20 cellular contexts compared by ENCODE assay signal in the genomic region with DNA sequence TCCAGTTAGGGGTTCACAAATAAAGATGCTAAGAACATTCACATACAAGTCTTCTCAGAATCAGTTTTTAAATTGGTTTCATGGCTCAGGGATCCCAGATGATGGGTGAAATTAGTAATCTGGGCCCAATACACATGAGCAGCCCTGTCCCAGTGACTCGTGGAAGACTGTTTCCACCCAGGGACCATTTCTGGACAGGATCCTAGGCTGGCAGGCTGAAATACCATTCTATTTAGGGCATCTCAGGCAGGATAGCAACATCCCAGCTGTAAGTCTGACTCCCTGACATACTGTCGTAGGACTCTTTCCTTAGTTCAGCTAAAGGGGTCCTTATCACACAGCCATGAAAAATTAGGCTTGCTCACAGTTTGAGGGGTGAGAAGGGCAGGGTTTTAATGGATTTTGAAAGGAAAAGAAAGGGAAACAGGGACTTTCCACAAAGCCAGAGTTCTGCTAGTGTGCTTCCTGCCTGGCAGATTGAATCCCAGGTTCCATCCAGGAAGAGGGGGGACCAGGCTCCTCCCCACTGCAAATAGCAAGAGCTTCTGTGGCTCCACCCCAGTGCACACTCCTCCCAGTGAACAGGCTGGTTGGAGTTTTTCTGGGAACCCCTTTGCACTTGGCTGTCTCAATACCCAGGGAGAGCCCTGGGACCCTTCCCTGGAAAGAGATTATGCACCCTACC. TPM values are rescaled to one million over a fixed set of nuclear protein-coding genes. Genes with fewer than 3 reads are reported as not detected.
DNase-seq lines count a peak whose midpoint lies in the region; ATAC-seq and TF ChIP-seq lines count a peak whose summit lies in the region.
"Had no signal": no experiment of that assay in that cellular context is flagged by ENCODE, and none has a peak within 500 bp of the region (broad histone marks: within the 10 kb centered on the region; RNA-seq: fewer than 3 reads in every experiment).

No MANE protein-coding gene starts in this region.

- H3K4me2 ChIP-seq in mesenchymal stem cell (ENCODE audit: low read length, poor library complexity, severe bottlenecking) (no peak overlapping the region), Karpas-422 (ENCODE audit: low read depth, low read length, poor library complexity, severe bottlenecking) (no peak overlapping the region)
- H3K4me2 ChIP-seq: A549, SK-N-SH had no signal

- H3K14ac ChIP-seq in mesenchymal stem cell (ENCODE audit: low read length in 2 of 2), result no peak overlapping the region

- peak; percentile 96 for ATAC-seq in Right ventricle myocardium superior (ENCODE audit: poor library complexity)
- ATAC-seq: A549, left colon had no signal

- H3K4me3 ChIP-seq in fibroblast of pulmonary artery (replicated peaks; ENCODE audit: low read depth, low read length) (no peak overlapping the region), mesenchymal stem cell (ENCODE audit: insufficient read depth in 1 of 2, low read depth in 1 of 2, low read length in 2 of 2) (no peak overlapping the region), Karpas-422 (ENCODE audit: low read length) (no peak overlapping the region)
- H3K4me3 ChIP-seq: A549, colonic mucosa, skin epidermis had no signal

- H4K20me1 ChIP-seq in Karpas-422 (ENCODE audit: insufficient read depth, low read depth, low read length), result no peaks in the 10 kb centered on the region

- H2AFZ ChIP-seq in mesenchymal stem cell (ENCODE audit: low read depth, low read length) (no peak overlapping the region), Karpas-422 (ENCODE audit: low read length) (no peak overlapping the region)

- no peak overlapping the region for H4K91ac ChIP-seq in mesenchymal stem cell (ENCODE audit: low read length)

- H3K9me3 ChIP-seq in mesenchymal stem cell (ENCODE audit: control insufficient read depth, low read length) (peaks cover 3% of the 10 kb centered on the region), Karpas-422 (ENCODE audit: low read length) (no peaks in the 10 kb centered on the region)
- H3K9me3 ChIP-seq: A549, colonic mucosa, SK-N-SH had no signal

- no peak for TF ChIP-seq CTCF in fibroblast of pulmonary artery (IDR thresholded peaks at IDR 0.05; ENCODE audit: low read length, missing control alignments)

- H2BK15ac ChIP-seq in mesenchymal stem cell (ENCODE audit: low read depth, poor library complexity, severe bottlenecking), result no peak overlapping the region

- H3K27ac ChIP-seq in mesenchymal stem cell (ENCODE audit: low read length, poor library complexity, severe bottlenecking) (no peak overlapping the region), Karpas-422 (ENCODE audit: low read length) (no peak overlapping the region)
- H3K27ac ChIP-seq: A549, colonic mucosa had no signal

- H3K4me1 ChIP-seq in mesenchymal stem cell (ENCODE audit: control insufficient read depth, insufficient read depth, low read depth, low read length) (no peaks in the 10 kb centered on the region), Karpas-422 (ENCODE audit: low read length) (peaks cover 17% of the 10 kb centered on the region)
- H3K4me1 ChIP-seq: A549, colonic mucosa had no signal

- H2BK12ac ChIP-seq in mesenchymal stem cell (ENCODE audit: low read length in 2 of 2), result no peak overlapping the region

- intact Hi-C loops in Right ventricle myocardium superior (cut with DNase I), result no loop called here
- intact Hi-C loops in cardiac septum (cut with DNase I), result loop anchor here (5.0 kb wide), 1 partner anchor 41 kb away; no protein-coding TSS in a partner anchor

- no peak overlapping the region for H3K9ac ChIP-seq in mesenchymal stem cell (ENCODE audit: low read length)
- H3K9ac ChIP-seq in Karpas-422 (ENCODE audit: low read length), result no peak overlapping the region
- H3K9ac ChIP-seq: SK-N-SH had no signal

- H2BK5ac ChIP-seq in mesenchymal stem cell (ENCODE audit: low read depth, low read length, poor library complexity, severe bottlenecking), result no peak overlapping the region

- DNase-seq in Right ventricle myocardium superior, result no peak
- no peak for DNase-seq in cardiac septum (ENCODE audit: low spot score)
- DNase-seq in fibroblast of pulmonary artery (ENCODE audit: low read depth), result peak; percentile 51
- DNase-seq in mesenchymal stem cell, result peak; percentile 14
- peak; percentile 49 for DNase-seq in ureter (ENCODE audit: low spot score)
- no peak for DNase-seq in NCI-H146 (lab: John Stamatoyannopoulos, UW)
- no peak for DNase-seq in Karpas-422
- DNase-seq in Kasumi-1 (lab: John Stamatoyannopoulos, UW), result no peak
- DNase-seq: activated CD4-positive, alpha-beta memory T cell treated with anti-CD3 and anti-CD28 coated beads, Interleukin-2, amount 10 ng/mL, durations not matched to agents 7 days and 5 days; CD4-positive, CD25-positive, alpha-beta regulatory T cell; colonic mucosa; GOT3; left colon; NCI-H2081; NCI-H526; SK-N-SH had no signal

- WGBS in mesenchymal stem cell, result 76% methylated on average over 2 of the region's 2 CpGs

- H2AK5ac ChIP-seq in mesenchymal stem cell (ENCODE audit: low read length, severe bottlenecking), result no peak overlapping the region

- H3K18ac ChIP-seq in mesenchymal stem cell (ENCODE audit: low read depth in 1 of 2, low read length in 2 of 2), result no peak overlapping the region

- H3K36me3 ChIP-seq in mesenchymal stem cell (ENCODE audit: control insufficient read depth in 1 of 2, insufficient read depth in 2 of 2, low read depth in 1 of 2, low read length in 2 of 2), result no peaks in the 10 kb centered on the region
- H3K36me3 ChIP-seq in Karpas-422 (ENCODE audit: insufficient read depth, low read length), result no peaks in the 10 kb centered on the region
- H3K36me3 ChIP-seq: colonic mucosa had no signal

- no peaks in the 10 kb centered on the region for H3K79me2 ChIP-seq in Karpas-422 (ENCODE audit: low read length)

- peak overlapping the region; percentile 23 for H4K8ac ChIP-seq in mesenchymal stem cell (ENCODE audit: low read length)

- H3K9me2 ChIP-seq in Karpas-422 (replicated peaks; ENCODE audit: insufficient read depth, low read length), result no peaks in the 10 kb centered on the region
- H3K9me2 ChIP-seq: SK-N-SH had no signal

- H3K27me3 ChIP-seq in mesenchymal stem cell (ENCODE audit: control insufficient read depth in 1 of 2, insufficient read depth in 1 of 2, low read length in 2 of 2) (peaks cover 5 to 42% of the 10 kb centered on the region in 2 experiments), Karpas-422 (ENCODE audit: low read length) (no peaks in the 10 kb centered on the region)
- H3K27me3 ChIP-seq: colonic mucosa had no signal

- no peak overlapping the region for H2BK120ac ChIP-seq in mesenchymal stem cell (ENCODE audit: low read depth, low read length)

- no peak overlapping the region for H3K23ac ChIP-seq in mesenchymal stem cell (ENCODE audit: low read length in 2 of 2)

- no peak overlapping the region for H3K4ac ChIP-seq in mesenchymal stem cell (ENCODE audit: low read depth in 1 of 2, low read length in 2 of 2)

- no peaks in the 10 kb centered on the region for H3K79me1 ChIP-seq in mesenchymal stem cell (replicated peaks; ENCODE audit: low read length, poor library complexity, severe bottlenecking)

RNA-seq across cellular contexts. Expression of gene LYZL4, which starts 41.3 kb away (rescaled TPM):
- total RNA-seq in Right ventricle myocardium superior, result not detected
- total RNA-seq in cardiac septum, result not detected
- polyA plus RNA-seq in mesenchymal stem cell (2013, experiment 1 of 2), result 0.06 TPM
- not detected for polyA plus RNA-seq in mesenchymal stem cell (2013, experiment 2 of 2)
- not detected for total RNA-seq in ureter
- total RNA-seq in Karpas-422 (2014; rRNA removed; shearing (Covaris generic); ENCODE audit: low replicate concordance), result not detected in 2 replicates
- total RNA-seq: activated CD4-positive, alpha-beta memory T cell treated with anti-CD3 and anti-CD28 coated beads, Interleukin-2, amount 10 ng/mL, durations not matched to agents 7 days and 5 days; CD4-positive, CD25-positive, alpha-beta regulatory T cell; colonic mucosa; epithelial cell of proximal tubule; left colon had no signal
- polyA plus RNA-seq: A549; adipose tissue; CD4-positive, CD25-positive, alpha-beta regulatory T cell; SK-N-SH had no signal

RNA-seq across cellular contexts. Expression of gene VIPR1, which starts 50.8 kb away (rescaled TPM):
- total RNA-seq in Right ventricle myocardium superior, result 3.4 TPM
- total RNA-seq in cardiac septum, result 0.89 TPM
- 3.8 TPM for polyA plus RNA-seq in mesenchymal stem cell (2013, experiment 1 of 2)
- 3.9 TPM for polyA plus RNA-seq in mesenchymal stem cell (2013, experiment 2 of 2)
- total RNA-seq in ureter, result 72.7 TPM
- 0.41 and 2.5 TPM in 2 replicates for total RNA-seq in Karpas-422 (2014; rRNA removed; shearing (Covaris generic); ENCODE audit: low replicate concordance)
- total RNA-seq: epithelial cell of proximal tubule had no signal
- polyA plus RNA-seq: SK-N-SH had no signal

Comparison
In these comparisons a context has a peak if more than half of its experiments do, and no peak if none do; other contexts are left out.
1. DNase-seq: peak in fibroblast of pulmonary artery (single experiment), mesenchymal stem cell (single experiment) and ureter (single experiment); none in Right ventricle myocardium superior (single experiment), cardiac septum (single experiment), NCI-H146 (single experiment), Karpas-422 (single experiment) and Kasumi-1 (0 of 2).
2. RNA of gene VIPR1, which starts 50.8 kb away (total RNA-seq): 72.7 TPM in ureter (single experiment); 3.4 TPM in Right ventricle myocardium superior (single experiment), 0.89 TPM in cardiac septum (single experiment) and 0.41 to 2.5 TPM in Karpas-422; every median in the first group is over 10 times any median in the second.